18 cellular contexts compared by ENCODE assay signal in genomic region chr20:64136004-64136710, GRCh38. TPM values are rescaled to one million over a fixed set of nuclear protein-coding genes. Genes with fewer than 3 reads are reported as not detected.
"Had no signal": no experiment of that assay in that cellular context is flagged by ENCODE, and none has a peak within 500 bp of the region (broad histone marks: within the 10 kb centered on the region; RNA-seq: fewer than 3 reads in every experiment).

No MANE protein-coding gene starts in this region.

- DNase-seq: activated CD4-positive, alpha-beta T cell treated with anti-CD3 and anti-CD28 coated beads, Interleukin-2, amount 50 U/mL, for 4 hours; activated naive CD4-positive, alpha-beta T cell treated with anti-CD3 and anti-CD28 coated beads, Interleukin-2, amount 50 U/mL, for 16 hours; cerebellar nuclear complex; effector memory CD4-positive, alpha-beta T cell; mammary epithelial cell; stimulated activated naive CD4-positive, alpha-beta T cell; T-helper 2 cell; thyroid gland; WERI-Rb-1 had no signal

- H3K9me3 Mint-ChIP-seq: neural crest cell had no signal

- H3K36me3 ChIP-seq: ascending aorta, breast epithelium, esophagus muscularis mucosa, gastroesophageal sphincter, thyroid gland, WERI-Rb-1 had no signal

- H3K4me3 ChIP-seq: ascending aorta, breast epithelium, esophagus muscularis mucosa, gastroesophageal sphincter, thyroid gland had no signal

- H3K4me3 Mint-ChIP-seq: neural crest cell had no signal

- ATAC-seq: gastroesophageal sphincter had no signal

- H3K27me3 ChIP-seq: ascending aorta, thyroid gland had no signal

- H3K27ac ChIP-seq: ascending aorta, breast epithelium, esophagus muscularis mucosa, gastroesophageal sphincter, thyroid gland, WERI-Rb-1 had no signal

RNA-seq across cellular contexts. Expression of gene MYT1, which starts 28.1 kb away (rescaled TPM):
- total RNA-seq: ascending aorta, endothelial cell of umbilical vein, esophagus muscularis mucosa, mammary epithelial cell, myocyte, osteocyte had no signal

RNA-seq across cellular contexts. Expression of gene NPBWR2, which starts 28.8 kb away (rescaled TPM):
- total RNA-seq: ascending aorta, breast epithelium, endothelial cell of umbilical vein, esophagus muscularis mucosa, gastroesophageal sphincter, mammary epithelial cell, myocyte, neural crest cell, osteocyte, SK-MEL-5, thyroid gland had no signal

RNA-seq across cellular contexts. Expression of gene LKAAEAR1, which starts 52.0 kb away (rescaled TPM):
- total RNA-seq: ascending aorta, endothelial cell of umbilical vein, esophagus muscularis mucosa, neural crest cell, osteocyte had no signal
